In genomic region chr2:202871161-202872141, GRCh38 we compare ENCODE assay signal across 2 cellular contexts.
TF ChIP-seq lines count a peak whose summit lies in the region.

TSS of gene ICA1L (minus strand) at chr2:202871766. CDS start at chr2:202829009, 42,757 bp downstream.

TF ChIP-seq in GM23338, 12 proteins besides CTCF, POLR2A, EP300 and RAD21:
- TF ChIP-seq ZNF462 (CRISPR knock-in tag; IDR thresholded peaks at IDR 0.05) (no peak), EZH2 (IDR thresholded peaks at IDR 0.05; ENCODE audit: low read depth, unreplicated experiment) (peak; percentile 21), JUNB (IDR thresholded peaks at IDR 0.05; ENCODE audit: unreplicated experiment) (no peak), ZNF331 (CRISPR knock-in tag; IDR thresholded peaks at IDR 0.05; ENCODE audit: low read depth) (no peak), NANOG (IDR thresholded peaks at IDR 0.05; ENCODE audit: borderline replicate concordance) (no peak), ETS1 (IDR thresholded peaks at IDR 0.05) (no peak; the same call in 1 of the 2 replicates), REST (IDR thresholded peaks at IDR 0.05; ENCODE audit: unreplicated experiment) (peak; percentile 17), EZH2phosphoT487 (IDR thresholded peaks at IDR 0.05; ENCODE audit: unreplicated experiment) (no peak), STAT1 (IDR thresholded peaks at IDR 0.05; ENCODE audit: unreplicated experiment) (no peak), ZNF114 (CRISPR knock-in tag; IDR thresholded peaks at IDR 0.05) (no peak), POLR2AphosphoS5 (IDR thresholded peaks at IDR 0.05; ENCODE audit: low read depth) (peak; percentile 31), CREB1 (CRISPR knock-in tag; IDR thresholded peaks at IDR 0.05; ENCODE audit: low read depth) (no peak)

TF ChIP-seq in SK-N-SH, 30 proteins besides CTCF, POLR2A, EP300 and RAD21 (continued from another document):
- TF ChIP-seq IRF3 (IDR thresholded peaks at IDR 0.05; ENCODE audit: low read depth, low read length) (no peak), FOXM1 (IDR thresholded peaks at IDR 0.05; ENCODE audit: low read depth) (0 out of 2 replicates have a peak, but pooled peaks have one; percentile 46), POLR2AphosphoS5 (IDR thresholded peaks at IDR 0.05; ENCODE audit: low read depth, low read length) (no peak; the same call in 1 of the 2 replicates), RXRA (IDR thresholded peaks at IDR 0.05; ENCODE audit: borderline replicate concordance, low read depth) (no peak), MXI1 (IDR thresholded peaks at IDR 0.05; ENCODE audit: low read depth, low read length) (peak; percentile 72), SIN3A (IDR thresholded peaks at IDR 0.05; ENCODE audit: borderline replicate concordance, low read depth, low read length) (peak; percentile 71; the same call in 1 of the 2 replicates), RCOR1 (IDR thresholded peaks at IDR 0.05; ENCODE audit: low read length) (no peak), USF2 (IDR thresholded peaks at IDR 0.05; ENCODE audit: borderline replicate concordance, low read depth, low read length) (no peak), YY1 (IDR thresholded peaks at IDR 0.05; ENCODE audit: low read depth) (no peak; the same call in 1 of the 2 replicates)
